Comparison of ENCODE assay signal across 12 cellular contexts in genomic region chr14:99579077-99579836, GRCh38. TPM values are rescaled to one million over a fixed set of nuclear protein-coding genes. Genes with fewer than 3 reads are reported as not detected.
DNase-seq lines count a peak whose midpoint lies in the region; ATAC-seq and TF ChIP-seq lines count a peak whose summit lies in the region.
"Had no signal": no experiment of that assay in that cellular context is flagged by ENCODE, and none has a peak within 500 bp of the region (broad histone marks: within the 10 kb centered on the region; RNA-seq: fewer than 3 reads in every experiment).

No MANE protein-coding gene starts in this region.

- H3K27ac ChIP-seq in colonic mucosa, result peak overlapping the region; percentile 45
- H3K27ac ChIP-seq in mesodermal cell (ENCODE audit: low read depth, low read length, severe bottlenecking), result peak overlapping the region; percentile 97
- H3K27ac ChIP-seq in upper lobe of right lung, result peak overlapping the region; percentile 73

- peaks cover 43% of the 10 kb centered on the region for H3K4me1 ChIP-seq in colonic mucosa
- H3K4me1 ChIP-seq in mesodermal cell (ENCODE audit: control insufficient read depth, insufficient read depth, low read length, poor library complexity, severe bottlenecking), result peaks cover 53% of the 10 kb centered on the region
- H3K4me1 ChIP-seq in upper lobe of right lung, result peaks cover 37% of the 10 kb centered on the region

- H3K27me3 ChIP-seq in colonic mucosa (no peaks in the 10 kb centered on the region), upper lobe of right lung (no peaks in the 10 kb centered on the region)

- peak; percentile 78 for TF ChIP-seq EP300 in Ishikawa (IDR thresholded peaks at IDR 0.05; ENCODE audit: borderline replicate concordance)

- ATAC-seq in upper lobe of right lung, result peak; percentile 79

- TF ChIP-seq CTCF in colonic mucosa (IDR thresholded peaks at IDR 0.05), result no peak
- TF ChIP-seq CTCF in upper lobe of right lung (IDR thresholded peaks at IDR 0.05), result no peak

- peak; percentile 86 for DNase-seq in colonic mucosa
- peak; percentile 91 for DNase-seq in upper lobe of right lung
- no peak for DNase-seq in LoVo (ENCODE audit: low spot score)
- no peak for DNase-seq in C1 segment of cervical spinal cord (lab: John Stamatoyannopoulos, UW)
- no peak for DNase-seq in NCI-H748 (lab: John Stamatoyannopoulos, UW; ENCODE audit: unreplicated experiment)
- DNase-seq: activated naive CD4-positive, alpha-beta T cell treated with anti-CD3 and anti-CD28 coated beads, Interleukin-2, amount 50 U/mL, for 16 hours; GDM1; Karpas-422; naive B cell; NCI-H748 treated with DMSO at 0.1 percent for 48 hours had no signal

- H3K4me3 ChIP-seq in colonic mucosa, result no peak overlapping the region
- no peak overlapping the region for H3K4me3 ChIP-seq in mesodermal cell (ENCODE audit: extremely low read depth, insufficient read depth, low read length, poor library complexity, severe bottlenecking)
- no peak overlapping the region for H3K4me3 ChIP-seq in upper lobe of right lung

- intact Hi-C loops in colonic mucosa (cut with DNase I), result no loop called here
- intact Hi-C loops in upper lobe of right lung (cut with DNase I), result no loop called here

- no peaks in the 10 kb centered on the region for H3K36me3 ChIP-seq in colonic mucosa
- no peaks in the 10 kb centered on the region for H3K36me3 ChIP-seq in mesodermal cell (ENCODE audit: control insufficient read depth, insufficient read depth, low read length)
- H3K36me3 ChIP-seq in upper lobe of right lung, result no peaks in the 10 kb centered on the region

- H3K9me3 ChIP-seq in colonic mucosa (no peaks in the 10 kb centered on the region), mesodermal cell (ENCODE audit: control insufficient read depth, low read length) (no peaks in the 10 kb centered on the region), upper lobe of right lung (no peaks in the 10 kb centered on the region)

- TF ChIP-seq RAD21 in Ishikawa (IDR thresholded peaks at IDR 0.05; ENCODE audit: low read depth), result no peak

- H3K9ac ChIP-seq in colonic mucosa (ENCODE audit: low read depth in 2 of 2, low read length in 2 of 2), result peak overlapping the region; percentile 46 to 89

- WGBS in mesodermal cell (ENCODE audit: insufficient coverage in 2 of 2), 2 experiments, result 94% methylated on average over 3 to 8 of the region's 11 CpGs

TF ChIP-seq in Ishikawa, 13 proteins besides CTCF, POLR2A, EP300 and RAD21:
- TF ChIP-seq FOXM1 (IDR thresholded peaks at IDR 0.05; ENCODE audit: borderline replicate concordance, low read depth) (peak; percentile 26; the same call in 1 of the 2 replicates), USF1 (IDR thresholded peaks at IDR 0.05) (no peak), TCF12 (IDR thresholded peaks at IDR 0.05; ENCODE audit: low read depth) (peak; percentile 88), MAX (IDR thresholded peaks at IDR 0.05) (peak; percentile 69), CREB1 (IDR thresholded peaks at IDR 0.05; ENCODE audit: low read depth) (no peak), EGR1 (IDR thresholded peaks at IDR 0.05) (no peak), REST (IDR thresholded peaks at IDR 0.05; ENCODE audit: low read depth) (no peak), TAF1 (IDR thresholded peaks at IDR 0.05; ENCODE audit: low read depth) (no peak; the same call in 1 of the 2 replicates), NFIC (IDR thresholded peaks at IDR 0.05) (peak; percentile 80), ZBTB7A (IDR thresholded peaks at IDR 0.05; ENCODE audit: low read depth) (peak; percentile 3; the same call in 1 of the 2 replicates), TEAD4 (IDR thresholded peaks at IDR 0.05) (peak; percentile 64), YY1 (IDR thresholded peaks at IDR 0.05; ENCODE audit: low read depth) (no peak), CEBPB (IDR thresholded peaks at IDR 0.05) (no peak)

RNA-seq across cellular contexts. Expression of gene CCDC85C, which starts 24.8 kb away (rescaled TPM):
- total RNA-seq in colonic mucosa, result 10 to 100 TPM; 54.0 to 73.4 TPM
- 16.8 TPM for polyA plus RNA-seq in mesodermal cell (2013, experiment 1 of 2)
- 17.4 TPM for polyA plus RNA-seq in mesodermal cell (2013, experiment 2 of 2)
- 22.6 TPM for total RNA-seq in upper lobe of right lung

Comparison
In these comparisons a context has a peak if more than half of its experiments do, and no peak if none do; other contexts are left out.
1. DNase-seq: peak in colonic mucosa (single experiment) and upper lobe of right lung (single experiment); none in LoVo (single experiment), C1 segment of cervical spinal cord (0 of 14) and NCI-H748 (single experiment).
2. H3K27ac ChIP-seq: peak in every context shown above with its lines; median percentile 97 in mesodermal cell; 73 in upper lobe of right lung; 45 in colonic mucosa.